1 cellular context compared by ENCODE assay signal in genomic region chr19:623974-624373, GRCh38.
TF ChIP-seq lines count a peak whose summit lies in the region.

No MANE protein-coding gene starts in this region.

TF ChIP-seq in GM23338, 12 proteins besides CTCF, POLR2A, EP300 and RAD21 (continued from another document):
- TF ChIP-seq ZNF462 (CRISPR knock-in tag; IDR thresholded peaks at IDR 0.05) (no peak), ZNF331 (CRISPR knock-in tag; IDR thresholded peaks at IDR 0.05; ENCODE audit: low read depth) (no peak)
- TF ChIP-seq, protein P1, sequence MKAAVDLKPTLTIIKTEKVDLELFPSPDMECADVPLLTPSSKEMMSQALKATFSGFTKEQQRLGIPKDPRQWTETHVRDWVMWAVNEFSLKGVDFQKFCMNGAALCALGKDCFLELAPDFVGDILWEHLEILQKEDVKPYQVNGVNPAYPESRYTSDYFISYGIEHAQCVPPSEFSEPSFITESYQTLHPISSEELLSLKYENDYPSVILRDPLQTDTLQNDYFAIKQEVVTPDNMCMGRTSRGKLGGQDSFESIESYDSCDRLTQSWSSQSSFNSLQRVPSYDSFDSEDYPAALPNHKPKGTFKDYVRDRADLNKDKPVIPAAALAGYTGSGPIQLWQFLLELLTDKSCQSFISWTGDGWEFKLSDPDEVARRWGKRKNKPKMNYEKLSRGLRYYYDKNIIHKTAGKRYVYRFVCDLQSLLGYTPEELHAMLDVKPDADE (IDR thresholded peaks at IDR 0.05): no peak
